ENCODE assay signal across 8 cellular contexts in the genomic region with DNA sequence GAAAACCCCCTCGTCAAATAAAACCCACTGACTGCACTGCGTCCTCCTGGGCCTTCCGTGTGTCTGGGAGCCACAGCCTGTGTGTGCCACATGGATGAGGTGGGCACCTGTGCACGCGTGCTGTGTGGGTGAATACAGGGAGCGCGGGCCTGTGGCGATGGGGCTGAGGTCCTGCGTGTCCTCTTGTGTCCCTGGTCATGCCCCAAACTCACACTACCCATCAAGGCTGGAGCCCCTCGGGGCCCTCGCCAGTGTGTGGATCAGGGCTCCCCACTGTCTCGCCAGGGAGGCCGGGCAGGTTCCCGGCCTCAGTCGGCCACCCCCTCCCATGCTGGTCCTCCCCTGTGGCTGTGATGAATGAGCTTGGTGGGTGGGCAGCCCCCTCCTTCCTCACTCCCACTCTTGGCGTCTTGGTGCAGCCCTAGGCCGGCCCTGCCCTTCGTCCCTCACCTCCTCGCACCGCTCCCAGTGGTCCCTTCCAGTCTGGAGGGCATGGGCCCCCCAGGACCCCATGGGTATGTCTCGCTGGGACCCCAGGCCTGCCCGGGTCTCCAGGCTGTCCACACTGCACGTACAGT. TPM values are rescaled to one million over a fixed set of nuclear protein-coding genes. Genes with fewer than 3 reads are reported as not detected.
A peak's percentile ranks its signal among the peaks of the same experiment; 100 is the strongest.
DNase-seq lines count a peak whose midpoint lies in the region; ATAC-seq and TF ChIP-seq lines count a peak whose summit lies in the region.

No MANE protein-coding gene starts in this region.

- ATAC-seq in natural killer cell treated with Interleukin-12 subunit alpha and Interleukin-12 subunit beta and Interleukin-15 and Interleukin-18, amount 100 ng/mL, for 72 hours: no peak
- ATAC-seq in esophagus mucosa (no peak), HG03457 (IDR thresholded peaks at IDR 0.05; ENCODE audit: unreplicated experiment) (no peak), GM19324 (IDR thresholded peaks at IDR 0.05; ENCODE audit: low FRiP score, unreplicated experiment) (no peak)

- H3K9me3 ChIP-seq in HUES6 (ENCODE audit: control insufficient read depth, insufficient read depth, low read depth, low read length): no peaks in the 10 kb centered on the region

- H3K9me3 Mint-ChIP-seq in natural killer cell treated with Interleukin-12 subunit alpha and Interleukin-12 subunit beta and Interleukin-15 and Interleukin-18, amount 100 ng/mL, for 72 hours: no peaks in the 10 kb centered on the region

- peaks cover 10 to 22% of the 10 kb centered on the region in 2 donors for H3K4me1 Mint-ChIP-seq in natural killer cell treated with Interleukin-12 subunit alpha and Interleukin-12 subunit beta and Interleukin-15 and Interleukin-18, amount 100 ng/mL, for 72 hours (ENCODE audit: low read depth in 2 of 2)

- H3K27ac ChIP-seq in HUES6 (ENCODE audit: low read depth, low read length): no peak overlapping the region

- H3K27me3 Mint-ChIP-seq in natural killer cell treated with Interleukin-12 subunit alpha and Interleukin-12 subunit beta and Interleukin-15 and Interleukin-18, amount 100 ng/mL, for 72 hours: peaks cover 0 to 17% of the 10 kb centered on the region in 2 donors

- peaks cover 67% of the 10 kb centered on the region for H3K4me1 ChIP-seq in HUES6 (ENCODE audit: control insufficient read depth, insufficient read depth, low read length)

- H3K4me3 ChIP-seq in AG10803 (ENCODE audit: low read length) (peak overlapping the region; percentile 60), HUES6 (ENCODE audit: low read depth, low read length) (peak overlapping the region; percentile 75), choroid plexus epithelial cell (ENCODE audit: low read depth, low read length) (peak overlapping the region; percentile 59)

- no peak for TF ChIP-seq CTCF in AG10803 (conservative IDR thresholded peaks at IDR 0.05; ENCODE audit: low read length)
- no peak for TF ChIP-seq CTCF in choroid plexus epithelial cell (conservative IDR thresholded peaks at IDR 0.05; ENCODE audit: low read depth, low read length)

- H3K4me3 Mint-ChIP-seq in natural killer cell treated with Interleukin-12 subunit alpha and Interleukin-12 subunit beta and Interleukin-15 and Interleukin-18, amount 100 ng/mL, for 72 hours: peak overlapping the region; percentile 71

- H3K27me3 ChIP-seq in HUES6 (ENCODE audit: control insufficient read depth, insufficient read depth, low read length): peaks cover 55% of the 10 kb centered on the region

- no peaks in the 10 kb centered on the region for H3K36me3 Mint-ChIP-seq in natural killer cell treated with Interleukin-12 subunit alpha and Interleukin-12 subunit beta and Interleukin-15 and Interleukin-18, amount 100 ng/mL, for 72 hours

- peak overlapping the region; percentile 64 for H3K9ac ChIP-seq in HUES6 (ENCODE audit: low read length)

- DNase-seq in AG10803 (ENCODE audit: low read depth): no peak
- DNase-seq in choroid plexus epithelial cell (ENCODE audit: low read depth): no peak
- DNase-seq in natural killer cell treated with Interleukin-12 subunit alpha and Interleukin-12 subunit beta and Interleukin-15 and Interleukin-18, amount 100 ng/mL, for 72 hours (ENCODE audit: low spot score): no peak
- no peak for DNase-seq in NAMALWA (ENCODE audit: low spot score)

- no peak overlapping the region for H3K27ac Mint-ChIP-seq in natural killer cell treated with Interleukin-12 subunit alpha and Interleukin-12 subunit beta and Interleukin-15 and Interleukin-18, amount 100 ng/mL, for 72 hours

- peaks cover 5% of the 10 kb centered on the region for H3K36me3 ChIP-seq in HUES6 (ENCODE audit: control insufficient read depth, insufficient read depth, low read length)

RNA-seq across cellular contexts. Expression of gene CD151, which starts 0.7 kb away (rescaled TPM):
- 10 to 100 TPM; 45.0 to 72.0 TPM for total RNA-seq in natural killer cell treated with Interleukin-12 subunit alpha and Interleukin-12 subunit beta and Interleukin-15 and Interleukin-18, amount 100 ng/mL, for 72 hours
- 109 TPM for total RNA-seq in esophagus mucosa

RNA-seq across cellular contexts. Expression of gene CRACR2B, which starts 4.3 kb away (rescaled TPM):
- 1 to 10 TPM; 2.6 to 2.9 TPM for total RNA-seq in natural killer cell treated with Interleukin-12 subunit alpha and Interleukin-12 subunit beta and Interleukin-15 and Interleukin-18, amount 100 ng/mL, for 72 hours
- total RNA-seq in esophagus mucosa: 3.3 TPM

RNA-seq across cellular contexts. Expression of gene POLR2L, which starts 10.3 kb away (rescaled TPM):
- 10 to 100 TPM; 97.4 to 97.8 TPM for total RNA-seq in natural killer cell treated with Interleukin-12 subunit alpha and Interleukin-12 subunit beta and Interleukin-15 and Interleukin-18, amount 100 ng/mL, for 72 hours
- 177 TPM for total RNA-seq in esophagus mucosa

RNA-seq across cellular contexts. Expression of gene TSPAN4, which starts 10.6 kb away (rescaled TPM):
- total RNA-seq in natural killer cell treated with Interleukin-12 subunit alpha and Interleukin-12 subunit beta and Interleukin-15 and Interleukin-18, amount 100 ng/mL, for 72 hours: 10 to 100 TPM; 17.4 to 31.4 TPM
- total RNA-seq in esophagus mucosa: 8.4 TPM

RNA-seq across cellular contexts. Expression of gene PNPLA2, which starts 13.3 kb away (rescaled TPM):
- total RNA-seq in natural killer cell treated with Interleukin-12 subunit alpha and Interleukin-12 subunit beta and Interleukin-15 and Interleukin-18, amount 100 ng/mL, for 72 hours: 10 to 100 TPM; 69.0 to 95.0 TPM
- total RNA-seq in esophagus mucosa: 24.5 TPM
